15 cellular contexts compared by ENCODE assay signal in the genomic region with DNA sequence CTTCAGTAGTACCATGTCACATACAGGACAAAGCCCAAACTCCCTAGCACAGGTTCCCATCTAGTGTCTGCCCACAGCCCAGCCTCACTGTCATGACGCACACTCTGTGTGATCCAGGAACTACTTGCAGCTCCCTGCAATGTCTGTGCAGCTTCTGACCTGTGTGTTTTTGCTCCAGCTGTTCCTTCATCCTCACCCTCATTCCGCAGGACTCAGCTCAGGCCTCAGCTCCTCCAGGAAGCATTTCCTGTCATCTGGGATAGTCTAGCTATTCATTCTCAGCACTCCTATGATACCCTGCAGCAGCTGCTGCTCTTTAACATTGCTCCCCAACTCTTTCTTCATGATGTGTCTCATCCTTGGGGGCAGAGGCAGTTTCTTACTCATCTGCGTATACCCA. TPM values are rescaled to one million over a fixed set of nuclear protein-coding genes. Genes with fewer than 3 reads are reported as not detected.
A peak's percentile ranks its signal among the peaks of the same experiment; 100 is the strongest.
DNase-seq lines count a peak whose midpoint lies in the region; ATAC-seq, FAIRE-seq and TF ChIP-seq lines count a peak whose summit lies in the region.
"Had no signal": no experiment of that assay in that cellular context is flagged by ENCODE, and none has a peak within 500 bp of the region (broad histone marks: within the 10 kb centered on the region; RNA-seq: fewer than 3 reads in every experiment).

No MANE protein-coding gene starts in this region.

- DNase-seq in BJ (ENCODE audit: low read depth) (peak; percentile 9), RWPE2 (ENCODE audit: low spot score) (no peak), fibroblast of pulmonary artery (ENCODE audit: low read depth) (peak; percentile 64), nephron progenitor cell (peak; percentile 2), cerebellar cortex (ENCODE audit: low spot score) (no peak), COLO668 (lab: John Stamatoyannopoulos, UW; ENCODE audit: unreplicated experiment) (no peak), GM12891 (ENCODE audit: insufficient read length, low spot score) (no peak)
- DNase-seq: activated CD4-positive, alpha-beta T cell treated with anti-CD3 and anti-CD28 coated beads, Interleukin-2, amount 50 U/mL, for 48 hours; Kasumi-1; NCI-H2107; stimulated activated CD4-positive, alpha-beta T cell treated with anti-CD3 and anti-CD28 coated beads, Interleukin-1b, Interleukin-23, amount 100 ng/mL, for 48 hours had no signal

- no peaks in the 10 kb centered on the region for H3K27me3 ChIP-seq in BJ (ENCODE audit: control insufficient read depth, insufficient read depth, low read length)
- H3K27me3 ChIP-seq in RWPE2 (ENCODE audit: insufficient read depth, poor library complexity, severe bottlenecking): no peaks in the 10 kb centered on the region

- POLR2A ChIA-PET in BJ (lab: Charles Lee): no interaction called here

- no peak overlapping the region for H3K27ac ChIP-seq in RWPE2 (ENCODE audit: poor library complexity, severe bottlenecking)

- no peaks in the 10 kb centered on the region for H3K4me1 Mint-ChIP-seq in nephron progenitor cell
- H3K4me1 Mint-ChIP-seq: central memory CD8-positive, alpha-beta T cell had no signal

- TF ChIP-seq POLR2A in GM12891 (IDR thresholded peaks at IDR 0.05; ENCODE audit: low read depth, low read length): no peak

- TF ChIP-seq CTCF in BJ (IDR thresholded peaks at IDR 0.05; ENCODE audit: insufficient read depth, low read depth, low read length) (no peak), RWPE2 (IDR thresholded peaks at IDR 0.05; ENCODE audit: poor library complexity, severe bottlenecking) (no peak), fibroblast of pulmonary artery (IDR thresholded peaks at IDR 0.05; ENCODE audit: low read length, missing control alignments) (no peak), nephron progenitor cell (IDR thresholded peaks at IDR 0.05) (no peak)

- ATAC-seq in RWPE2 (ENCODE audit: low read depth) (peak; percentile 80), HG02571 (IDR thresholded peaks at IDR 0.05; ENCODE audit: unreplicated experiment) (no peak)

- H3K27ac Mint-ChIP-seq in nephron progenitor cell: peak overlapping the region; percentile 4
- H3K27ac Mint-ChIP-seq: activated T-helper 2 cell treated with anti-CD3 and anti-CD28 coated beads, Interferon-gamma antibody, Interleukin-2, Interleukin-4, amounts not matched to agents 10 μg/mL and 5 μg/mL and 100 μg/mL, durations not matched to agents 14 hours and 24 hours and 36 hours had no signal

- no peaks in the 10 kb centered on the region for H3K9me3 ChIP-seq in RWPE2 (ENCODE audit: severe bottlenecking)

- H3K4me1 ChIP-seq in RWPE2 (ENCODE audit: insufficient read depth, poor library complexity, severe bottlenecking): peaks cover 5% of the 10 kb centered on the region

- FAIRE-seq in GM12891 (lab: Jason Lieb, UNC): no peak
- FAIRE-seq: G401.6 had no signal

- H3K4me3 Mint-ChIP-seq in nephron progenitor cell: no peak overlapping the region
- H3K4me3 Mint-ChIP-seq: central memory CD8-positive, alpha-beta T cell had no signal

- H3K36me3 ChIP-seq in BJ (ENCODE audit: control insufficient read depth, insufficient read depth, low read length) (no peaks in the 10 kb centered on the region), RWPE2 (ENCODE audit: low read depth) (no peaks in the 10 kb centered on the region)

- H3K36me3 Mint-ChIP-seq in nephron progenitor cell (ENCODE audit: low read depth): no peaks in the 10 kb centered on the region

- H3K27me3 Mint-ChIP-seq in nephron progenitor cell (ENCODE audit: low read depth, poor library complexity): peaks cover 7% of the 10 kb centered on the region

- H3K4me3 ChIP-seq in BJ (ENCODE audit: low read depth, low read length) (no peak overlapping the region), RWPE2 (ENCODE audit: severe bottlenecking) (no peak overlapping the region), fibroblast of pulmonary artery (replicated peaks; ENCODE audit: low read depth, low read length) (no peak overlapping the region)

- no peaks in the 10 kb centered on the region for H3K9me3 Mint-ChIP-seq in nephron progenitor cell
- H3K9me3 Mint-ChIP-seq: activated T-helper 2 cell treated with anti-CD3 and anti-CD28 coated beads, Interferon-gamma antibody, Interleukin-2, Interleukin-4, amounts not matched to agents 10 μg/mL and 5 μg/mL and 100 μg/mL, durations not matched to agents 14 hours and 24 hours and 36 hours; central memory CD8-positive, alpha-beta T cell had no signal

- CTCF ChIA-PET in BJ (lab: Yijun Ruan, JAX): no interaction called here

TF ChIP-seq in GM12891, 5 proteins besides CTCF, POLR2A, EP300 and RAD21:
- no peak for TF ChIP-seq SPI1 (IDR thresholded peaks at IDR 0.05; ENCODE audit: low read depth, low read length)
- no peak for TF ChIP-seq TAF1 (IDR thresholded peaks at IDR 0.05; ENCODE audit: low read depth, low read length)

RNA-seq across cellular contexts. Expression of a gene that starts 56.1 kb away (rescaled TPM):
- polyA plus RNA-seq in BJ (2011; rRNA removed): 2.1 TPM in 2 replicates
- 2.0 and 3.3 TPM in 2 replicates for polyA minus RNA-seq in BJ (2011; rRNA and poly(A)+ RNA removed)
- 1.2 TPM for polyA plus RNA-seq in GM12891 (2012; ENCODE audit: low read depth, missing spikeins)

Comparison
In these comparisons a context has a peak if more than half of its experiments do, and no peak if none do; other contexts are left out.
1. DNase-seq: peak in BJ (single experiment), fibroblast of pulmonary artery (single experiment) and nephron progenitor cell (single experiment); none in RWPE2 (single experiment), cerebellar cortex (single experiment), COLO668 (single experiment) and GM12891 (single experiment).